1 cellular context compared by ENCODE assay signal in genomic region chr22:29837780-29838598, GRCh38.
TF ChIP-seq lines count a peak whose summit lies in the region.

Gene ASCC2 (minus strand): TSS chr22:29838274. CDS start chr22:29832325, 5,949 bp downstream.

TF ChIP-seq in K562, 482 proteins besides CTCF, POLR2A, EP300 and RAD21 (continued from another document and continues in another):
- TF ChIP-seq HMGXB4 (CRISPR knock-in tag; IDR thresholded peaks at IDR 0.05) = 0 out of 2 replicates have a peak, but pooled peaks have one; percentile 53
- no peak for TF ChIP-seq TEAD2 (tag; IDR thresholded peaks at IDR 0.05)
- TF ChIP-seq CHD7 (IDR thresholded peaks at IDR 0.05; ENCODE audit: low read depth, low read length) = no peak
- TF ChIP-seq SIN3B (IDR thresholded peaks at IDR 0.05; ENCODE audit: low read depth) = no peak
- no peak for TF ChIP-seq ARHGAP35 (IDR thresholded peaks at IDR 0.05; ENCODE audit: partially characterized antibody)
- TF ChIP-seq, protein P1, sequence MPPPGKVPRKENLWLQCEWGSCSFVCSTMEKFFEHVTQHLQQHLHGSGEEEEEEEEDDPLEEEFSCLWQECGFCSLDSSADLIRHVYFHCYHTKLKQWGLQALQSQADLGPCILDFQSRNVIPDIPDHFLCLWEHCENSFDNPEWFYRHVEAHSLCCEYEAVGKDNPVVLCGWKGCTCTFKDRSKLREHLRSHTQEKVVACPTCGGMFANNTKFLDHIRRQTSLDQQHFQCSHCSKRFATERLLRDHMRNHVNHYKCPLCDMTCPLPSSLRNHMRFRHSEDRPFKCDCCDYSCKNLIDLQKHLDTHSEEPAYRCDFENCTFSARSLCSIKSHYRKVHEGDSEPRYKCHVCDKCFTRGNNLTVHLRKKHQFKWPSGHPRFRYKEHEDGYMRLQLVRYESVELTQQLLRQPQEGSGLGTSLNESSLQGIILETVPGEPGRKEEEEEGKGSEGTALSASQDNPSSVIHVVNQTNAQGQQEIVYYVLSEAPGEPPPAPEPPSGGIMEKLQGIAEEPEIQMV (tag; conservative IDR thresholded peaks at IDR 0.05; ENCODE audit: low read depth) = peak; percentile 99
- TF ChIP-seq, protein P2, sequence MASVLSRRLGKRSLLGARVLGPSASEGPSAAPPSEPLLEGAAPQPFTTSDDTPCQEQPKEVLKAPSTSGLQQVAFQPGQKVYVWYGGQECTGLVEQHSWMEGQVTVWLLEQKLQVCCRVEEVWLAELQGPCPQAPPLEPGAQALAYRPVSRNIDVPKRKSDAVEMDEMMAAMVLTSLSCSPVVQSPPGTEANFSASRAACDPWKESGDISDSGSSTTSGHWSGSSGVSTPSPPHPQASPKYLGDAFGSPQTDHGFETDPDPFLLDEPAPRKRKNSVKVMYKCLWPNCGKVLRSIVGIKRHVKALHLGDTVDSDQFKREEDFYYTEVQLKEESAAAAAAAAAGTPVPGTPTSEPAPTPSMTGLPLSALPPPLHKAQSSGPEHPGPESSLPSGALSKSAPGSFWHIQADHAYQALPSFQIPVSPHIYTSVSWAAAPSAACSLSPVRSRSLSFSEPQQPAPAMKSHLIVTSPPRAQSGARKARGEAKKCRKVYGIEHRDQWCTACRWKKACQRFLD (CRISPR knock-in tag; IDR thresholded peaks at IDR 0.05) = no peak
- no peak for TF ChIP-seq SMARCA4 (IDR thresholded peaks at IDR 0.05)
- TF ChIP-seq TAF9B (IDR thresholded peaks at IDR 0.05; ENCODE audit: partially characterized antibody) = no peak
- TF ChIP-seq ZNF165 (CRISPR knock-in tag; IDR thresholded peaks at IDR 0.05; ENCODE audit: borderline replicate concordance) = no peak
- TF ChIP-seq ERF (CRISPR knock-in tag; IDR thresholded peaks at IDR 0.05) = no peak
- TF ChIP-seq MLLT1 (IDR thresholded peaks at IDR 0.05) = no peak
- TF ChIP-seq, protein P3, sequence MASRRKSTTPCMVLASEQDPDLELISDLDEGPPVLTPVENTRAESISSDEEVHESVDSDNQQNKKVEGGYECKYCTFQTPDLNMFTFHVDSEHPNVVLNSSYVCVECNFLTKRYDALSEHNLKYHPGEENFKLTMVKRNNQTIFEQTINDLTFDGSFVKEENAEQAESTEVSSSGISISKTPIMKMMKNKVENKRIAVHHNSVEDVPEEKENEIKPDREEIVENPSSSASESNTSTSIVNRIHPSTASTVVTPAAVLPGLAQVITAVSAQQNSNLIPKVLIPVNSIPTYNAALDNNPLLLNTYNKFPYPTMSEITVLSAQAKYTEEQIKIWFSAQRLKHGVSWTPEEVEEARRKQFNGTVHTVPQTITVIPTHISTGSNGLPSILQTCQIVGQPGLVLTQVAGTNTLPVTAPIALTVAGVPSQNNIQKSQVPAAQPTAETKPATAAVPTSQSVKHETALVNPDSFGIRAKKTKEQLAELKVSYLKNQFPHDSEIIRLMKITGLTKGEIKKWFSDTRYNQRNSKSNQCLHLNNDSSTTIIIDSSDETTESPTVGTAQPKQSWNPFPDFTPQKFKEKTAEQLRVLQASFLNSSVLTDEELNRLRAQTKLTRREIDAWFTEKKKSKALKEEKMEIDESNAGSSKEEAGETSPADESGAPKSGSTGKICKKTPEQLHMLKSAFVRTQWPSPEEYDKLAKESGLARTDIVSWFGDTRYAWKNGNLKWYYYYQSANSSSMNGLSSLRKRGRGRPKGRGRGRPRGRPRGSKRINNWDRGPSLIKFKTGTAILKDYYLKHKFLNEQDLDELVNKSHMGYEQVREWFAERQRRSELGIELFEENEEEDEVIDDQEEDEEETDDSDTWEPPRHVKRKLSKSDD (conservative IDR thresholded peaks at IDR 0.05; ENCODE audit: low read length) = no peak
- TF ChIP-seq RBM17 (IDR thresholded peaks at IDR 0.05; ENCODE audit: borderline replicate concordance, low read depth, low read length) = no peak
- TF ChIP-seq, protein P4, sequence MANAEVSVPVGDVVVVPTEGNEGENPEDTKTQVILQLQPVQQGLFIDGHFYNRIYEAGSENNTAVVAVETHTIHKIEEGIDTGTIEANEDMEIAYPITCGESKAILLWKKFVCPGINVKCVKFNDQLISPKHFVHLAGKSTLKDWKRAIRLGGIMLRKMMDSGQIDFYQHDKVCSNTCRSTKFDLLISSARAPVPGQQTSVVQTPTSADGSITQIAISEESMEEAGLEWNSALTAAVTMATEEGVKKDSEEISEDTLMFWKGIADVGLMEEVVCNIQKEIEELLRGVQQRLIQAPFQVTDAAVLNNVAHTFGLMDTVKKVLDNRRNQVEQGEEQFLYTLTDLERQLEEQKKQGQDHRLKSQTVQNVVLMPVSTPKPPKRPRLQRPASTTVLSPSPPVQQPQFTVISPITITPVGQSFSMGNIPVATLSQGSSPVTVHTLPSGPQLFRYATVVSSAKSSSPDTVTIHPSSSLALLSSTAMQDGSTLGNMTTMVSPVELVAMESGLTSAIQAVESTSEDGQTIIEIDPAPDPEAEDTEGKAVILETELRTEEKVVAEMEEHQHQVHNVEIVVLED (CRISPR knock-in tag; IDR thresholded peaks at IDR 0.05) = no peak
- no peak for TF ChIP-seq ZNF140 (CRISPR knock-in tag; IDR thresholded peaks at IDR 0.05)
- TF ChIP-seq ZNF274 (IDR thresholded peaks at IDR 0.05; ENCODE audit: borderline replicate concordance, low read depth, low read length) = no peak
- TF ChIP-seq NR2C1 (IDR thresholded peaks at IDR 0.05) = peak; percentile 93
- peak; percentile 94 for TF ChIP-seq NR2C1 (tag; IDR thresholded peaks at IDR 0.05)
- TF ChIP-seq, protein P5, sequence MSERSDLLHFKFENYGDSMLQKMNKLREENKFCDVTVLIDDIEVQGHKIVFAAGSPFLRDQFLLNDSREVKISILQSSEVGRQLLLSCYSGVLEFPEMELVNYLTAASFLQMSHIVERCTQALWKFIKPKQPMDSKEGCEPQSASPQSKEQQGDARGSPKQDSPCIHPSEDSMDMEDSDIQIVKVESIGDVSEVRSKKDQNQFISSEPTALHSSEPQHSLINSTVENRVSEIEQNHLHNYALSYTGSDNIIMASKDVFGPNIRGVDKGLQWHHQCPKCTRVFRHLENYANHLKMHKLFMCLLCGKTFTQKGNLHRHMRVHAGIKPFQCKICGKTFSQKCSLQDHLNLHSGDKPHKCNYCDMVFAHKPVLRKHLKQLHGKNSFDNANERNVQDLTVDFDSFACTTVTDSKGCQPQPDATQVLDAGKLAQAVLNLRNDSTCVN (CRISPR knock-in tag; IDR thresholded peaks at IDR 0.05) = no peak
- no peak for TF ChIP-seq ZNF3 (CRISPR knock-in tag; IDR thresholded peaks at IDR 0.05)
- TF ChIP-seq HLTF (IDR thresholded peaks at IDR 0.05) = no peak
- TF ChIP-seq PCBP2 (IDR thresholded peaks at IDR 0.05; ENCODE audit: low read depth, low read length, poor library complexity, severe bottlenecking) = no peak
- no peak for TF ChIP-seq TCF3 (CRISPR knock-in tag; IDR thresholded peaks at IDR 0.05)
- TF ChIP-seq L3MBTL2 (IDR thresholded peaks at IDR 0.05) = no peak
- no peak for TF ChIP-seq SP2 (IDR thresholded peaks at IDR 0.05; ENCODE audit: extremely low read depth, low read depth, low read length, poor library complexity, severe bottlenecking)
- TF ChIP-seq YY1 (IDR thresholded peaks at IDR 0.05; ENCODE audit: borderline replicate concordance in 1 of 3, control insufficient read depth in 1 of 3, extremely low read depth in 1 of 3, insufficient read depth in 3 of 3, insufficient read length in 1 of 3, insufficient replicate concordance in 2 of 3, low read depth in 1 of 3, low read length in 2 of 3) = peak in 2 of 3 experiments; percentile 18 to 27
- no peak for TF ChIP-seq PHTF2 (CRISPR knock-in tag; IDR thresholded peaks at IDR 0.05)
- no peak for TF ChIP-seq ZNF324 (CRISPR knock-in tag; IDR thresholded peaks at IDR 0.05)
- no peak for TF ChIP-seq LARP7 (IDR thresholded peaks at IDR 0.05)
